Comparison of ENCODE assay signal across 10 cellular contexts in genomic region chr1:203276916-203277535, GRCh38. TPM values are rescaled to one million over a fixed set of nuclear protein-coding genes. Genes with fewer than 3 reads are reported as not detected.
DNase-seq lines count a peak whose midpoint lies in the region; ATAC-seq, FAIRE-seq and TF ChIP-seq lines count a peak whose summit lies in the region.
"Had no signal": no experiment of that assay in that cellular context is flagged by ENCODE, and none has a peak within 500 bp of the region (broad histone marks: within the 10 kb centered on the region; RNA-seq: fewer than 3 reads in every experiment).

No MANE protein-coding gene starts in this region.

- ATAC-seq in IMR-90 (ENCODE audit: low read depth) (no peak), left cardiac atrium (no peak)

- peak overlapping the region; percentile 82 for H3K27ac Mint-ChIP-seq in activated T-helper 1 cell treated with anti-CD3 and anti-CD28 coated beads, Interleukin-12 subunit alpha, Interleukin-12 subunit beta, Interleukin-2, Interleukin-4 antibody, amounts not matched to agents 30 ng/mL and 10 ng/mL and 1 ng/mL, durations not matched to agents 14 hours and 24 hours and 36 hours

- H2BK20ac ChIP-seq in IMR-90 (ENCODE audit: low read depth, low read length): no peak overlapping the region

- H3K4me3 Mint-ChIP-seq in activated T-helper 1 cell treated with anti-CD3 and anti-CD28 coated beads, Interleukin-12 subunit alpha, Interleukin-12 subunit beta, Interleukin-2, Interleukin-4 antibody, amounts not matched to agents 30 ng/mL and 10 ng/mL and 1 ng/mL, durations not matched to agents 14 hours and 24 hours and 36 hours: peak overlapping the region; percentile 53

- H3K9ac ChIP-seq in IMR-90 (ENCODE audit: low read depth, low read length): no peak overlapping the region

- no peaks in the 10 kb centered on the region for H3K27me3 Mint-ChIP-seq in activated T-helper 1 cell treated with anti-CD3 and anti-CD28 coated beads, Interleukin-12 subunit alpha, Interleukin-12 subunit beta, Interleukin-2, Interleukin-4 antibody, amounts not matched to agents 30 ng/mL and 10 ng/mL and 1 ng/mL, durations not matched to agents 14 hours and 24 hours and 36 hours (ENCODE audit: insufficient read depth)

- H2BK120ac ChIP-seq in IMR-90 (ENCODE audit: low read depth, low read length): no peak overlapping the region

- no peak overlapping the region for H3K56ac ChIP-seq in IMR-90 (ENCODE audit: extremely low read depth, insufficient read depth, low read length)

- H3K36me3 Mint-ChIP-seq in activated T-helper 1 cell treated with anti-CD3 and anti-CD28 coated beads, Interleukin-12 subunit alpha, Interleukin-12 subunit beta, Interleukin-2, Interleukin-4 antibody, amounts not matched to agents 30 ng/mL and 10 ng/mL and 1 ng/mL, durations not matched to agents 14 hours and 24 hours and 36 hours (ENCODE audit: low read depth): peaks cover 3% of the 10 kb centered on the region

- no TSS peak for BruUV-seq in IMR-90 (replicated peaks; lab: Mats Ljungman, UMichigan)

- H3K27ac ChIP-seq in IMR-90 (ENCODE audit: insufficient read depth, low read length) (no peak overlapping the region), spleen (peak overlapping the region; percentile 24 to 87 (median 80))

- H2AK5ac ChIP-seq in IMR-90 (ENCODE audit: low read depth, low read length): no peak overlapping the region

- H3K14ac ChIP-seq in IMR-90 (replicated peaks; ENCODE audit: low read depth, low read length): no peak overlapping the region

- no peak overlapping the region for H2BK5ac ChIP-seq in IMR-90 (ENCODE audit: low read depth, low read length, poor library complexity, severe bottlenecking)

- H3K27me3 ChIP-seq in IMR-90 (ENCODE audit: control insufficient read depth, insufficient read depth, low read length): no peaks in the 10 kb centered on the region
- no peaks in the 10 kb centered on the region for H3K27me3 ChIP-seq in spleen (replicated peaks in 1 of 7)

- no peaks in the 10 kb centered on the region for H3K79me1 ChIP-seq in IMR-90 (ENCODE audit: low read depth in 1 of 2, low read length in 2 of 2)

- no peak overlapping the region for H3K4me2 ChIP-seq in IMR-90 (ENCODE audit: low read depth, low read length)

- H3K4me1 ChIP-seq in IMR-90 (ENCODE audit: control insufficient read depth, insufficient read depth, low read length) (peaks cover 12% of the 10 kb centered on the region; the same call in 1 of the 2 replicates), spleen (peaks cover 27 to 95% (median 68%) of the 10 kb centered on the region in 6 donors)

- H3K4ac ChIP-seq in IMR-90 (ENCODE audit: low read depth, low read length): no peak overlapping the region

- H3K9me3 Mint-ChIP-seq in activated T-helper 1 cell treated with anti-CD3 and anti-CD28 coated beads, Interleukin-12 subunit alpha, Interleukin-12 subunit beta, Interleukin-2, Interleukin-4 antibody, amounts not matched to agents 30 ng/mL and 10 ng/mL and 1 ng/mL, durations not matched to agents 14 hours and 24 hours and 36 hours: no peaks in the 10 kb centered on the region

- H3K4me1 Mint-ChIP-seq in activated T-helper 1 cell treated with anti-CD3 and anti-CD28 coated beads, Interleukin-12 subunit alpha, Interleukin-12 subunit beta, Interleukin-2, Interleukin-4 antibody, amounts not matched to agents 30 ng/mL and 10 ng/mL and 1 ng/mL, durations not matched to agents 14 hours and 24 hours and 36 hours (ENCODE audit: low read depth): peaks cover 64% of the 10 kb centered on the region

- no peak overlapping the region for H2BK15ac ChIP-seq in IMR-90 (ENCODE audit: low read depth, low read length)

- no peak for DNase-seq in IMR-90
- no peak for DNase-seq in activated T-helper 1 cell treated with anti-CD3 and anti-CD28 coated beads, Interleukin-12 subunit alpha, Interleukin-12 subunit beta, Interleukin-2, Interleukin-4 antibody, amounts not matched to agents 30 ng/mL and 10 ng/mL and 1 ng/mL, durations not matched to agents 14 hours and 24 hours and 36 hours (ENCODE audit: low spot score)
- peak; percentile 66 for DNase-seq in left cardiac atrium
- peak; percentile 78 for DNase-seq in spleen
- DNase-seq in HTR-8/SVneo (ENCODE audit: insufficient read length, low spot score): no peak
- no peak for DNase-seq in DMS79 treated with DMSO at 0.1 percent for 48 hours (lab: John Stamatoyannopoulos, UW)
- DNase-seq in DMS153 treated with DMSO at 0.1 percent for 48 hours (lab: John Stamatoyannopoulos, UW; ENCODE audit: unreplicated experiment): no peak
- no peak for DNase-seq in GF-D8 (lab: John Stamatoyannopoulos, UW)
- DNase-seq: NCI-H774 had no signal

- H3K36me3 ChIP-seq in IMR-90 (ENCODE audit: control insufficient read depth, insufficient read depth, low read length) (no peaks in the 10 kb centered on the region), spleen (no peaks in the 10 kb centered on the region)

- no peak overlapping the region for H4K91ac ChIP-seq in IMR-90 (ENCODE audit: insufficient read depth, low read depth, low read length)

- no peaks in the 10 kb centered on the region for H3K9me3 ChIP-seq in IMR-90 (ENCODE audit: control insufficient read depth, insufficient read depth, low read length)
- H3K9me3 ChIP-seq in spleen: no peaks in the 10 kb centered on the region

- no peak overlapping the region for H2AK9ac ChIP-seq in IMR-90 (replicated peaks; ENCODE audit: low read depth, low read length, poor library complexity)

- no peak overlapping the region for H4K8ac ChIP-seq in IMR-90 (ENCODE audit: low read depth in 2 of 2, low read length in 2 of 2)

- H2AFZ ChIP-seq in IMR-90 (replicated peaks; ENCODE audit: low read length, poor library complexity): peak overlapping the region; percentile 47

- no peak for TF ChIP-seq CTCF in IMR-90 (conservative IDR thresholded peaks at IDR 0.05; ENCODE audit: low read depth, low read length)
- TF ChIP-seq CTCF in spleen (IDR thresholded peaks at IDR 0.05 in 8 of 11, conservative IDR thresholded peaks at IDR 0.05 in 3 of 11): no peak

- H4K5ac ChIP-seq in IMR-90 (ENCODE audit: low read depth, low read length): no peak overlapping the region

- POLR2A ChIA-PET in IMR-90 (lab: Charles Lee; ENCODE audit: unreplicated experiment): no interaction called here

- dilution Hi-C loops in IMR-90 (cut with HindIII; ENCODE audit: low sequenced_read_pairs, unreplicated experiment): no loop called here

- no peak overlapping the region for H3K18ac ChIP-seq in IMR-90 (ENCODE audit: low read depth, low read length)

- no peaks in the 10 kb centered on the region for H4K20me1 ChIP-seq in IMR-90 (ENCODE audit: insufficient read depth, low read length)

- CTCF ChIA-PET in IMR-90 (lab: Yijun Ruan, JAX): interaction anchor here (2.2 kb wide), 1 partner anchor 10 kb away, joined by 10 read pairs; no protein-coding TSS in a partner anchor

- TF ChIP-seq RAD21 in IMR-90 (IDR thresholded peaks at IDR 0.05; ENCODE audit: low read length): no peak

- TF ChIP-seq POLR2A in IMR-90 (IDR thresholded peaks at IDR 0.05; ENCODE audit: low read depth, low read length): no peak
- TF ChIP-seq POLR2A in spleen (IDR thresholded peaks at IDR 0.05): no peak

- H3K4me3 ChIP-seq in IMR-90 (ENCODE audit: insufficient read depth, low read depth, low read length): no peak overlapping the region
- no peak overlapping the region for H3K4me3 ChIP-seq in spleen

- FAIRE-seq in HTR-8/SVneo (lab: Jason Lieb, UNC): no peak
- FAIRE-seq: TTC549 had no signal

- H3K9me1 ChIP-seq in IMR-90 (ENCODE audit: insufficient read depth, low read length): no peaks in the 10 kb centered on the region; the same call in 1 of the 2 replicates

- H3K23ac ChIP-seq in IMR-90 (ENCODE audit: low read depth, low read length): no peak overlapping the region

- WGBS in IMR-90 (ENCODE audit: extremely low coverage in 2 of 2, insufficient read length in 1 of 2), 2 experiments: 65% methylated on average over 5 of the region's 9 CpGs; no CpG with 5 or more reads in 1 of the 2 experiments
- 65 to 79% (median 77%) methylated on average over 9 of the region's 9 CpGs for WGBS in spleen, 5 donors

- in situ Hi-C loops in IMR-90 (cut with MboI; ENCODE audit: low sequenced_read_pairs): loop anchor here (10.0 kb wide), 1 partner anchor 168 kb away; no protein-coding TSS in a partner anchor

- intact Hi-C loops in IMR-90 (cut with micrococcal nuclease): no loop called here
- intact Hi-C loops in activated T-helper 1 cell treated with anti-CD3 and anti-CD28 coated beads, Interleukin-12 subunit alpha, Interleukin-12 subunit beta, Interleukin-2, Interleukin-4 antibody, amounts not matched to agents 30 ng/mL and 10 ng/mL and 1 ng/mL, durations not matched to agents 14 hours and 24 hours and 36 hours (cut with micrococcal nuclease): no loop called here
- intact Hi-C loops in left cardiac atrium (cut with DNase I): loop anchor here in 1 of 2 donors (10.0 kb wide), 1 partner anchor 208 kb away; no protein-coding TSS in a partner anchor
- intact Hi-C loops in spleen (cut with DNase I; ENCODE audit: low total_unique reads): no loop called here

TF ChIP-seq in IMR-90, 13 proteins besides CTCF, POLR2A, EP300 and RAD21 (continues in another document):
- TF ChIP-seq SMC3 (IDR thresholded peaks at IDR 0.05; ENCODE audit: low read depth, low read length): no peak

RNA-seq across cellular contexts. Expression of gene BTG2, which starts 28.3 kb away (rescaled TPM):
- total RNA-seq in IMR-90 (2012; rRNA removed): 8.4 and 10.3 TPM in 2 replicates
- 10.7 and 18.8 TPM in 2 replicates for polyA plus RNA-seq in IMR-90 (2012; rRNA removed)
- 4.9 and 23.6 TPM in 2 replicates for polyA plus RNA-seq in IMR-90 (2012; cell fraction: cytosol; rRNA removed)
- 18.8 and 39.4 TPM in 2 replicates for polyA plus RNA-seq in IMR-90 (2012; cell fraction: nucleus; rRNA removed; ENCODE audit: low replicate concordance)
- total RNA-seq in activated T-helper 1 cell treated with anti-CD3 and anti-CD28 coated beads, Interleukin-12 subunit alpha, Interleukin-12 subunit beta, Interleukin-2, Interleukin-4 antibody, amounts not matched to agents 30 ng/mL and 10 ng/mL and 1 ng/mL, durations not matched to agents 14 hours and 24 hours and 36 hours: 137 and 139 TPM in 2 replicates
- 100 to 1,000 TPM; 187 to 259 TPM for total RNA-seq in left cardiac atrium
- total RNA-seq in spleen: 100 to 1,000 TPM; 104 to 186 (median 153) TPM
- 10 to 100 TPM; 55.5 to 93.1 (median 69.3) TPM for polyA plus RNA-seq in spleen

RNA-seq across cellular contexts. Expression of gene CHIT1, which starts 47.6 kb away (rescaled TPM):
- total RNA-seq in IMR-90 (2012; rRNA removed): not detected in 2 replicates
- polyA plus RNA-seq in IMR-90 (2012; rRNA removed): not detected in 2 replicates
- polyA plus RNA-seq in IMR-90 (2012; cell fraction: cytosol; rRNA removed): not detected in 2 replicates
- polyA plus RNA-seq in IMR-90 (2012; cell fraction: nucleus; rRNA removed; ENCODE audit: low replicate concordance): not detected in 2 replicates
- 0.15 and 0.52 TPM in 2 replicates for total RNA-seq in activated T-helper 1 cell treated with anti-CD3 and anti-CD28 coated beads, Interleukin-12 subunit alpha, Interleukin-12 subunit beta, Interleukin-2, Interleukin-4 antibody, amounts not matched to agents 30 ng/mL and 10 ng/mL and 1 ng/mL, durations not matched to agents 14 hours and 24 hours and 36 hours
- 1 to 10 TPM in 1 of 2 donors, under 1 TPM in 1; 0.63 to 1.3 TPM for total RNA-seq in left cardiac atrium
- 10 to 100 TPM in 2 of 7 donors, 1 to 10 TPM in 5; 2.2 to 31.0 (median 7.8) TPM for total RNA-seq in spleen
- 100 to 1,000 TPM in 1 of 3 donors, 1 to 10 TPM in 2; 2.0 to 165 (median 2.2) TPM for polyA plus RNA-seq in spleen

Comparison
In these comparisons a context has a peak if more than half of its experiments do, and no peak if none do; other contexts are left out.
1. DNase-seq: peak in left cardiac atrium (single experiment) and spleen (single experiment); none in IMR-90 (single experiment), activated T-helper 1 cell treated with anti-CD3 and anti-CD28 coated beads, Interleukin-12 subunit alpha, Interleukin-12 subunit beta, Interleukin-2, Interleukin-4 antibody, amounts not matched to agents 30 ng/mL and 10 ng/mL and 1 ng/mL, durations not matched to agents 14 hours and 24 hours and 36 hours (single experiment), HTR-8/SVneo (single experiment), DMS79 treated with DMSO at 0.1 percent for 48 hours (single experiment), DMS153 treated with DMSO at 0.1 percent for 48 hours (single experiment) and GF-D8 (single experiment).